Comparison of ENCODE assay signal across 29 cellular contexts in genomic region chr2:170827841-170828532, GRCh38. TPM values are rescaled to one million over a fixed set of nuclear protein-coding genes. Genes with fewer than 3 reads are reported as not detected.
"Had no signal": no experiment of that assay in that cellular context is flagged by ENCODE, and none has a peak within 500 bp of the region (broad histone marks: within the 10 kb centered on the region; RNA-seq: fewer than 3 reads in every experiment).

No MANE protein-coding gene starts in this region.

- H3K4me2 ChIP-seq: smooth muscle cell had no signal

- H3K27me3 ChIP-seq: testis had no signal

- H3K4me1 ChIP-seq: pancreas, uterus had no signal

- H3K9me3 ChIP-seq: pancreas, psoas muscle, spleen, suprapubic skin, testis, tibial artery, transverse colon, upper lobe of right lung, uterus had no signal

- FAIRE-seq: pancreas had no signal

- H3K36me3 ChIP-seq: pancreas, spleen, suprapubic skin, transverse colon, upper lobe of right lung, uterus had no signal

- DNase-seq: naive B cell; naive thymus-derived CD8-positive, alpha-beta T cell; nephron progenitor cell; occipital lobe; pancreas; psoas muscle; right cardiac atrium; spleen; stimulated activated CD4-positive, alpha-beta T cell treated with anti-CD3 and anti-CD28 coated beads, Interleukin-12 subunit alpha, Interleukin-12 subunit beta, amount 100 ng/mL, for 4 hours; stimulated activated CD4-positive, alpha-beta T cell treated with anti-CD3 and anti-CD28 coated beads, Interleukin-1b, Interleukin-23, amount 100 ng/mL, for 48 hours; stimulated activated CD4-positive, alpha-beta T cell treated with anti-CD3 and anti-CD28 coated beads, Interleukin-4, amount 100 ng/mL, for 1 hour; stimulated activated CD4-positive, alpha-beta T cell treated with anti-CD3 and anti-CD28 coated beads, Interleukin-4, amount 100 ng/mL, for 4 hours; stimulated activated CD8-positive, alpha-beta memory T cell treated with anti-CD3 and anti-CD28 coated beads, Interleukin-4, amount 100 ng/mL, for 48 hours; stimulated activated naive CD4-positive, alpha-beta T cell; stimulated activated naive CD8-positive, alpha-beta T cell treated with anti-CD3 and anti-CD28 coated beads, Interleukin-15, amount 100 ng/mL, for 72 hours; stimulated activated naive CD8-positive, alpha-beta T cell treated with anti-CD3 and anti-CD28 coated beads, Interleukin-15, Interleukin-2, amounts not matched to agents 100 U/mL and 50 U/mL, for 24 hours; substantia nigra; testis; tibial artery; transverse colon; upper lobe of right lung; uterus had no signal

- H3K27ac ChIP-seq: pancreas, psoas muscle, skin epidermis, spleen, suprapubic skin, testis, tibial artery, transverse colon, upper lobe of right lung, uterus had no signal

- H3K4me3 ChIP-seq: pancreas, psoas muscle, skin epidermis, smooth muscle cell, spleen, suprapubic skin, testis, tibial artery, transverse colon, upper lobe of right lung, uterus had no signal

RNA-seq across cellular contexts. Expression of gene GAD1, which starts 11.3 kb away (rescaled TPM):
- total RNA-seq: naive thymus-derived CD8-positive, alpha-beta T cell; osteocyte; psoas muscle; right cardiac atrium; transverse colon; upper lobe of right lung had no signal
- polyA plus RNA-seq: naive thymus-derived CD8-positive, alpha-beta T cell had no signal

RNA-seq across cellular contexts. Expression of gene ERICH2, which starts 57.8 kb away (rescaled TPM):
- total RNA-seq: naive thymus-derived CD8-positive, alpha-beta T cell; natural killer cell treated with Interleukin-12 subunit alpha and Interleukin-12 subunit beta and Interleukin-15 and Interleukin-18, amount 100 ng/mL, for 72 hours; neural crest cell; occipital lobe; osteocyte; smooth muscle cell; spleen; suprapubic skin; transverse colon; urinary bladder had no signal
- polyA plus RNA-seq: naive thymus-derived CD8-positive, alpha-beta T cell had no signal
